9 cellular contexts compared by ENCODE assay signal in the genomic region with DNA sequence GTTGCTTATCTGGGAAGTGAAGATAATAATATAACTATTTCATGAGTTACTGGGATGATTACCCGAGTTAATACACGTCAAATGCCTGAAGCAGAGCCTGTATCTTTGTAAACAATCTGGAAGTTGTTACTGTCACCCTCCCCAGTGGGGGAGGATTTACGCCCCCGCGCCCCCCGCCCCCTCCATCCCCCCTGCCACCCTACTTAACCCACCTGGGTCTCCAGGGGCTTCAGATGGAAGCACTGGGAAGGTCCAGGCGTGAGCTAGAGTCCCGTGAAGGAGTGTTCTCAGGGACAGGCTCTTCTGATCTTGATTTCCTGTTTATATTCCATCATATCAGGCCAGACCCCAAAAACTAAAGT. TPM values are rescaled to one million over a fixed set of nuclear protein-coding genes. Genes with fewer than 3 reads are reported as not detected.
A peak's percentile ranks its signal among the peaks of the same experiment; 100 is the strongest.
DNase-seq lines count a peak whose midpoint lies in the region; ATAC-seq and TF ChIP-seq lines count a peak whose summit lies in the region.
"Had no signal": no experiment of that assay in that cellular context is flagged by ENCODE, and none has a peak within 500 bp of the region (broad histone marks: within the 10 kb centered on the region; RNA-seq: fewer than 3 reads in every experiment).

No MANE protein-coding gene starts in this region.

- no peak for TF ChIP-seq CTCF in GM12875 (IDR thresholded peaks at IDR 0.05; ENCODE audit: borderline replicate concordance, insufficient read depth, low read depth, low read length)
- TF ChIP-seq CTCF in RWPE1 (conservative IDR thresholded peaks at IDR 0.05; ENCODE audit: low read depth) = no peak; the same call in 1 of the 2 replicates
- TF ChIP-seq CTCF in esophagus squamous epithelium (IDR thresholded peaks at IDR 0.05) = no peak

- POLR2A ChIA-PET in RWPE1 (lab: Yijun Ruan, JAX; ENCODE audit: low non-redundant PET) = interaction anchor here (0.9 kb wide), 1 partner anchor 9 kb away, joined by 3 read pairs; no protein-coding TSS in a partner anchor

- peaks cover 4 to 45% (median 14%) of the 10 kb centered on the region in 3 donors for H3K4me1 ChIP-seq in esophagus squamous epithelium

- DNase-seq in RWPE1 (ENCODE audit: low spot score) (no peak), esophagus squamous epithelium (lab: John Stamatoyannopoulos, UW) (no peak), sciatic nerve (ENCODE audit: low spot score) (no peak), putamen (ENCODE audit: low spot score) (no peak), NCI-H526 (lab: John Stamatoyannopoulos, UW) (no peak), HK-2 (ENCODE audit: unreplicated experiment) (no peak), NOMO-1 (lab: John Stamatoyannopoulos, UW; ENCODE audit: unreplicated experiment in 2 of 2) (no peak)

- H3K27ac ChIP-seq in RWPE1 = peak overlapping the region; percentile 78
- peak overlapping the region; percentile 88 to 89 (median 89) for H3K27ac ChIP-seq in esophagus squamous epithelium

- WGBS in esophagus squamous epithelium, 2 donors = 2 to 17% methylated on average over 7 to 8 of the region's 8 CpGs

- H3K27me3 ChIP-seq in esophagus squamous epithelium = no peaks in the 10 kb centered on the region

- ATAC-seq in sciatic nerve = peak; percentile 11

- no peaks in the 10 kb centered on the region for H3K9me3 ChIP-seq in esophagus squamous epithelium

- H3K4me3 ChIP-seq in GM12875 (ENCODE audit: low read depth, low read length) = peak overlapping the region; percentile 54
- H3K4me3 ChIP-seq in esophagus squamous epithelium = peak overlapping the region; percentile 64 to 85 (median 80)

- TF ChIP-seq POLR2A in esophagus squamous epithelium (IDR thresholded peaks at IDR 0.05) = no peak

- peaks cover 0 to 16% (median 0%) of the 10 kb centered on the region in 3 donors for H3K36me3 ChIP-seq in esophagus squamous epithelium

- CTCF ChIA-PET in RWPE1 (lab: Yijun Ruan, JAX) = interaction anchor here (0.8 to 2.8 kb wide), 2 partner anchors 113 to 131 kb away, joined by 6 to 12 read pairs; no protein-coding TSS in a partner anchor

- intact Hi-C loops in esophagus squamous epithelium (cut with DNase I) = no loop called here
- intact Hi-C loops in sciatic nerve (cut with DNase I) = no loop called here

RNA-seq across cellular contexts. Expression of gene PPA1, which starts 0.7 kb away (rescaled TPM):
- total RNA-seq in esophagus squamous epithelium = 100 to 1,000 TPM; 129 to 210 (median 157) TPM
- total RNA-seq in sciatic nerve = 114 TPM

RNA-seq across cellular contexts. Expression of gene NPFFR1, which starts 49.9 kb away (rescaled TPM):
- total RNA-seq in esophagus squamous epithelium = under 1 TPM in 2 of 4 donors, not detected in 2; 0.19 to 0.32 TPM
- 4.8 TPM for total RNA-seq in sciatic nerve
- total RNA-seq: subcutaneous adipose tissue had no signal
